In the genomic region with DNA sequence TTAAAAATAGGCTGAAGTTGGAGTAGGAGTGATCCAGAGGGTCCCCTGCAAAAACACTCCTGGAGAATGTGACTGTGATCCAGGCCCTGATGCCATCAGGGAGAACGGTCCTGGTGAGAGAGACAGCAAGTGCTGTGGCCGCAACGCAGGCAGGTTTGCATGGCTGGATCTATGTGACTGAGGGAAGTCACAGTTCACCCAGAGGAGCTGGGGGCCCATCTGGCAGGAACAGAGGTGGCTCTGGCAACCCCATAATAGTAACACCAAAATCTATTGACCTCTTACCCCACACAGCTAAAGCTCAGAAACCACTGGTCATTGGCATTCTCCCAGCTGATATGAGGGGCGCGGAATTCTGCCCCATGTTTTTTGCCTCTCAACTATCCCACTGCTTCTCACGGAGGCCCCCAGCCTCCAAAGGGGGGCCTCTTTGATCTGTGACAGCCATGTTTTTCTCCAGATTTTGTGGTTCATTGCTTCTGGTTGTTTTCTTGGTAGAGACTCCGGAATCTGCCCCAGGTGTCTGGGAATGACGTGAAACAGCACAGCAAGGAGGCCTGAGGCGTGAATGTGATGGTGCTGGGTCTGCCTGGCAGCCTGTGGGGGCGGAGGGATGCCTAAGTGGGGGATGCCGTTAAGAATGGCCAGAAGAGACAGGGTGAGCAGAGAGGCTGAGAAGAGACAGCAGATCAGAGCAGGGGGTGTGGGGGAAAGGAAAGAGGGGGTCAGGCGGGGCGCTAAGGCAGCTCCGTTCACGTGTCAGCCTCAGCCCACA, we compare ENCODE assay signal across 26 cellular contexts. TPM values are rescaled to one million over a fixed set of nuclear protein-coding genes. Genes with fewer than 3 reads are reported as not detected.
"Had no signal": no experiment of that assay in that cellular context is flagged by ENCODE, and none has a peak within 500 bp of the region (broad histone marks: within the 10 kb centered on the region; RNA-seq: fewer than 3 reads in every experiment).

No MANE protein-coding gene starts in this region.

- H3K4me1 ChIP-seq: transverse colon, uterus had no signal

- ATAC-seq: mucosa of descending colon, pancreas had no signal

- H3K27me3 ChIP-seq: pancreas, transverse colon, uterus had no signal

- DNase-seq: activated B cell treated with CpG ODN at 0.5 μM for 24 hours; activated CD4-positive, alpha-beta T cell treated with anti-CD3 and anti-CD28 coated beads for 4 hours; activated CD4-positive, alpha-beta T cell treated with anti-CD3 and anti-CD28 coated beads, Interleukin-2, amount 50 U/mL, for 48 hours; activated naive CD4-positive, alpha-beta T cell treated with Interleukin-2 at 50 U/mL for 16 hours; activated naive CD8-positive, alpha-beta T cell treated with anti-CD3 and anti-CD28 coated beads for 36 hours; activated T-cell treated with anti-CD3 and anti-CD28 coated beads, Interleukin-2, amount 50 U/mL, for 48 hours; amniotic stem cell; cortex of kidney; foreskin fibroblast; mesenchymal stem cell; mucosa of descending colon; pancreas; stimulated activated CD4-positive, alpha-beta T cell treated with anti-CD3 and anti-CD28 coated beads, Interleukin-2, amount 100 ng/mL, for 48 hours; stimulated activated CD8-positive, alpha-beta memory T cell treated with anti-CD3 and anti-CD28 coated beads, Interleukin-4, amount 100 ng/mL, for 48 hours; stimulated activated naive B cell treated with anti-CD40 and anti-IgM and Interleukin-4, amounts not matched to agents 10 μg/mL and 1 μg/mL and 100 μg/mL, for 72 hours; T-helper 9 cell; transverse colon; uterus had no signal

- H3K27ac ChIP-seq: pancreas, transverse colon, uterus had no signal

- H3K4me3 ChIP-seq: mucosa of descending colon, pancreas, transverse colon, uterus had no signal

- H3K36me3 ChIP-seq: uterus had no signal

- H3K9me3 ChIP-seq: pancreas, transverse colon, uterus had no signal

RNA-seq across cellular contexts. Expression of a gene that starts 24.5 kb away (rescaled TPM):
- total RNA-seq: activated B cell treated with CpG ODN at 0.5 μM for 24 hours; activated CD8-positive, alpha-beta memory T cell treated with anti-CD3 and anti-CD28 coated beads for 36 hours; activated naive CD8-positive, alpha-beta T cell treated with anti-CD3 and anti-CD28 coated beads for 36 hours; bronchial epithelial cell; cerebellum; epithelial cell of proximal tubule; fibroblast of lung; mucosa of descending colon; T-helper 1 cell treated with Interleukin-12 subunit alpha and Interleukin-12 subunit beta and Interleukin-4 antibody, amounts not matched to agents 30 ng/mL and 1 ng/mL, for 36 hours; temporal lobe; transverse colon; uterus had no signal
- polyA plus RNA-seq: fibroblast of lung had no signal

RNA-seq across cellular contexts. Expression of a gene that starts 43.8 kb away (rescaled TPM):
- total RNA-seq: activated B cell treated with CpG ODN at 0.5 μM for 24 hours; activated CD8-positive, alpha-beta memory T cell treated with anti-CD3 and anti-CD28 coated beads for 36 hours; activated naive CD8-positive, alpha-beta T cell treated with anti-CD3 and anti-CD28 coated beads for 36 hours; bronchial epithelial cell; cerebellum; epithelial cell of proximal tubule; fibroblast of lung; lower leg skin; mucosa of descending colon; T-helper 1 cell treated with Interleukin-12 subunit alpha and Interleukin-12 subunit beta and Interleukin-4 antibody, amounts not matched to agents 30 ng/mL and 1 ng/mL, for 36 hours; temporal lobe; transverse colon; uterus had no signal
- polyA plus RNA-seq: fibroblast of lung had no signal
